ENCODE assay signal across 22 cellular contexts in the genomic region with DNA sequence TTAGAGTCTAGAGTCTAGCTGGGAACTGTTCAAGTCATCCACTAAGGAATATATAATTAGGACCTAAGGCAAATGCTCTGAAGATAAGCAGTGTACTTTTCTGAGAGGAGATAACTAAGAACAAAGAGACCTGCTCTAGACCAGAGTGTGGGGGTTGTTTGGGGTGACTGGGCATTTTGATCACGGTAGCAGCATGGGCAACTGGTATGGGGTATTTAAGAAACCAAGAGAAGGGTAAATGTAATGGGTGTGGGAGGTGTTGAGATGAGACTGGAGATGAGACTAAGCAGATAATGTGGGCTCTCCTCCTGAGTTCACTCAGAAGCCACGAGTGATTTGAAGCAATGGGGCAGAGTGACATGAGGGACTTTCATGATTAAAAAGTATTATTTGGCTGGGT.
"Had no signal": no experiment of that assay in that cellular context is flagged by ENCODE, and none has a peak within 500 bp of the region (broad histone marks: within the 10 kb centered on the region; RNA-seq: fewer than 3 reads in every experiment).

No MANE protein-coding gene starts in this region.

- H3K4me1 Mint-ChIP-seq: activated B cell treated with CpG ODN at 0.5 μM for 24 hours; activated CD4-positive, alpha-beta memory T cell treated with anti-CD3 and anti-CD28 coated beads, Interleukin-2, amount 10 ng/mL, durations not matched to agents 7 days and 5 days; activated naive CD8-positive, alpha-beta T cell treated with anti-CD3 and anti-CD28 coated beads, Interleukin-2, amount 10 ng/mL, durations not matched to agents 7 days and 5 days; T-helper 17 cell had no signal

- H3K27me3 Mint-ChIP-seq: activated B cell treated with CpG ODN at 0.5 μM for 24 hours; activated CD4-positive, alpha-beta memory T cell treated with anti-CD3 and anti-CD28 coated beads, Interleukin-2, amount 10 ng/mL, durations not matched to agents 7 days and 5 days; activated naive CD8-positive, alpha-beta T cell treated with anti-CD3 and anti-CD28 coated beads, Interleukin-2, amount 10 ng/mL, durations not matched to agents 7 days and 5 days had no signal

- H3K9me3 Mint-ChIP-seq: activated B cell treated with CpG ODN at 0.5 μM for 24 hours; activated CD4-positive, alpha-beta memory T cell treated with anti-CD3 and anti-CD28 coated beads, Interleukin-2, amount 10 ng/mL, durations not matched to agents 7 days and 5 days; activated naive CD4-positive, alpha-beta T cell treated with anti-CD3 and anti-CD28 coated beads for 36 hours; activated naive CD8-positive, alpha-beta T cell treated with anti-CD3 and anti-CD28 coated beads, Interleukin-2, amount 10 ng/mL, durations not matched to agents 7 days and 5 days; activated T-cell treated with anti-CD3 and anti-CD28 coated beads, Interleukin-2, amount 50 U/mL, for 24 hours had no signal

- H3K27ac Mint-ChIP-seq: activated B cell treated with CpG ODN at 0.5 μM for 24 hours; activated CD4-positive, alpha-beta memory T cell treated with anti-CD3 and anti-CD28 coated beads, Interleukin-2, amount 10 ng/mL, durations not matched to agents 7 days and 5 days; activated naive CD4-positive, alpha-beta T cell treated with anti-CD3 and anti-CD28 coated beads for 36 hours; activated naive CD8-positive, alpha-beta T cell treated with anti-CD3 and anti-CD28 coated beads, Interleukin-2, amount 10 ng/mL, durations not matched to agents 7 days and 5 days; activated T-cell treated with anti-CD3 and anti-CD28 coated beads, Interleukin-2, amount 50 U/mL, for 24 hours; T-helper 17 cell had no signal

- DNase-seq: activated B cell treated with CpG ODN at 0.5 μM for 24 hours; activated CD4-positive, alpha-beta memory T cell treated with anti-CD3 and anti-CD28 coated beads, Interleukin-2, amount 10 ng/mL, durations not matched to agents 7 days and 5 days; activated CD4-positive, alpha-beta T cell treated with anti-CD3 and anti-CD28 coated beads for 1 hour; activated CD4-positive, alpha-beta T cell treated with anti-CD3 and anti-CD28 coated beads, Interleukin-2, amount 50 U/mL, for 1 hour; activated CD8-positive, alpha-beta memory T cell treated with anti-CD3 and anti-CD28 coated beads, Interleukin-2, amount 50 U/mL, for 48 hours; activated gamma-delta T cell; activated naive CD4-positive, alpha-beta T cell treated with anti-CD3 and anti-CD28 coated beads for 36 hours; activated naive CD8-positive, alpha-beta T cell treated with anti-CD3 and anti-CD28 coated beads, Interleukin-2, amount 10 ng/mL, durations not matched to agents 7 days and 5 days; activated T-cell treated with anti-CD3 and anti-CD28 coated beads, Interleukin-2, amount 50 U/mL, for 24 hours; aorta; caudate nucleus; Kasumi-1; NCI-H1105 treated with DMSO at 0.1 percent for 48 hours; NCI-H1436 treated with DMSO at 0.1 percent for 48 hours; NCI-H187; NCI-H2081; NCI-H446; NCI-H524; Peyer's patch; SHP77 treated with DMSO at 0.1 percent for 48 hours; T-helper 17 cell; T1000 had no signal

- H3K36me3 Mint-ChIP-seq: activated naive CD8-positive, alpha-beta T cell treated with anti-CD3 and anti-CD28 coated beads, Interleukin-2, amount 10 ng/mL, durations not matched to agents 7 days and 5 days had no signal

- H3K4me3 Mint-ChIP-seq: activated B cell treated with CpG ODN at 0.5 μM for 24 hours; activated CD4-positive, alpha-beta memory T cell treated with anti-CD3 and anti-CD28 coated beads, Interleukin-2, amount 10 ng/mL, durations not matched to agents 7 days and 5 days; activated naive CD4-positive, alpha-beta T cell treated with anti-CD3 and anti-CD28 coated beads for 36 hours; activated naive CD8-positive, alpha-beta T cell treated with anti-CD3 and anti-CD28 coated beads, Interleukin-2, amount 10 ng/mL, durations not matched to agents 7 days and 5 days; activated T-cell treated with anti-CD3 and anti-CD28 coated beads, Interleukin-2, amount 50 U/mL, for 24 hours; T-helper 17 cell had no signal
